Comparison of ENCODE assay signal across 12 cellular contexts in genomic region chr5:177469061-177469628, GRCh38. TPM values are rescaled to one million over a fixed set of nuclear protein-coding genes. Genes with fewer than 3 reads are reported as not detected.
DNase-seq lines count a peak whose midpoint lies in the region; TF ChIP-seq lines count a peak whose summit lies in the region.
"Had no signal": no experiment of that assay in that cellular context is flagged by ENCODE, and none has a peak within 500 bp of the region (broad histone marks: within the 10 kb centered on the region; RNA-seq: fewer than 3 reads in every experiment).

No MANE protein-coding gene starts in this region.

- POLR2A ChIA-PET in MCF 10A (lab: Yijun Ruan, JAX) (interaction anchor here (1.0 kb wide), 1 partner anchor 21 kb away, joined by 3 read pairs; no protein-coding TSS in a partner anchor), PC-9 (lab: Charles Lee; ENCODE audit: unreplicated experiment) (interaction anchor here (0.6 kb wide), 1 partner anchor 354 kb away, joined by 10 read pairs; no protein-coding TSS in a partner anchor)

- 90% methylated on average over 9 of the region's 16 CpGs for WGBS in mammary epithelial cell (ENCODE audit: low coverage, missing lambda C conversion rate)
- WGBS in mesenchymal stem cell = 82% methylated on average over 12 of the region's 16 CpGs

- H3K27me3 Mint-ChIP-seq in MCF 10A (ENCODE audit: insufficient read depth, unreplicated experiment) = no peaks in the 10 kb centered on the region

- no peak overlapping the region for H2BK120ac ChIP-seq in mesenchymal stem cell (ENCODE audit: low read depth, low read length)

- H2BK12ac ChIP-seq in mesenchymal stem cell (ENCODE audit: low read length in 2 of 2) = peak overlapping the region in 1 of 2 experiments; percentile 28

- H3K4me1 ChIP-seq in mammary epithelial cell (ENCODE audit: insufficient read depth, low read length) (peaks cover 38% of the 10 kb centered on the region), mesenchymal stem cell (ENCODE audit: control insufficient read depth, insufficient read depth, low read depth, low read length) (peaks cover 47% of the 10 kb centered on the region), PC-9 (replicated peaks; ENCODE audit: insufficient read depth) (peaks cover 22% of the 10 kb centered on the region)

- peaks cover 19% of the 10 kb centered on the region for H3F3A ChIP-seq in PC-9 (ENCODE audit: insufficient read depth, low read depth)

- no peaks in the 10 kb centered on the region for H3K9me3 ChIP-seq in mammary epithelial cell (replicated peaks; ENCODE audit: insufficient read depth, low read length)
- H3K9me3 ChIP-seq in mesenchymal stem cell (ENCODE audit: control insufficient read depth, low read length) = no peaks in the 10 kb centered on the region
- no peaks in the 10 kb centered on the region for H3K9me3 ChIP-seq in PC-9 (ENCODE audit: insufficient read depth, low read depth)
- H3K9me3 ChIP-seq: transverse colon had no signal

- H3K9me2 ChIP-seq in PC-9 (ENCODE audit: insufficient read depth) = no peaks in the 10 kb centered on the region

- H3K4me2 ChIP-seq in mammary epithelial cell (ENCODE audit: insufficient read depth, low read depth, low read length) (no peak overlapping the region), mesenchymal stem cell (ENCODE audit: low read length, poor library complexity, severe bottlenecking) (peak overlapping the region; percentile 23), PC-9 (no peak overlapping the region)

- H3K79me1 ChIP-seq in mesenchymal stem cell (replicated peaks; ENCODE audit: low read length, poor library complexity, severe bottlenecking) = peaks cover 8% of the 10 kb centered on the region

- intact Hi-C loops in MCF 10A (cut with micrococcal nuclease) = no loop called here
- intact Hi-C loops in mammary epithelial cell (cut with micrococcal nuclease) = no loop called here
- intact Hi-C loops in PC-9 (cut with micrococcal nuclease; ENCODE audit: unreplicated experiment) = loop anchor here (2.0 kb wide), 1 partner anchor 28 kb away; the partner anchor contains the start of gene PDLIM7

- no peak overlapping the region for H4K8ac ChIP-seq in mesenchymal stem cell (ENCODE audit: low read length)

- H3K27ac Mint-ChIP-seq in MCF 10A (ENCODE audit: low read depth, unreplicated experiment) = peak overlapping the region; percentile 67
- H3K27ac Mint-ChIP-seq: activated T-cell treated with anti-CD3 and anti-CD28 coated beads, Interleukin-2, amount 50 U/mL, for 72 hours; B cell had no signal

- H3K4me3 ChIP-seq in mammary epithelial cell (replicated peaks in 1 of 3; ENCODE audit: insufficient read depth in 1 of 3, low read depth in 2 of 3, low read length in 3 of 3) = no peak overlapping the region
- no peak overlapping the region for H3K4me3 ChIP-seq in mesenchymal stem cell (ENCODE audit: insufficient read depth in 1 of 2, low read depth in 1 of 2, low read length in 2 of 2)
- no peak overlapping the region for H3K4me3 ChIP-seq in PC-9
- H3K4me3 ChIP-seq: transverse colon had no signal

- H3K4ac ChIP-seq in mesenchymal stem cell (ENCODE audit: low read depth in 1 of 2, low read length in 2 of 2) = no peak overlapping the region

- no peak overlapping the region for H2BK5ac ChIP-seq in mesenchymal stem cell (ENCODE audit: low read depth, low read length, poor library complexity, severe bottlenecking)

- H4K20me1 ChIP-seq in mammary epithelial cell (ENCODE audit: insufficient read depth, low read length) (no peaks in the 10 kb centered on the region), PC-9 (ENCODE audit: insufficient read depth) (peaks cover 24% of the 10 kb centered on the region)

- H3K27ac ChIP-seq in mammary epithelial cell (ENCODE audit: insufficient read depth, low read depth, low read length) (no peak overlapping the region), mesenchymal stem cell (ENCODE audit: low read length, poor library complexity, severe bottlenecking) (peak overlapping the region; percentile 68), PC-9 (no peak overlapping the region)

- peaks cover 34% of the 10 kb centered on the region for H3K4me1 Mint-ChIP-seq in MCF 10A (ENCODE audit: insufficient read depth, unreplicated experiment)

- H2BK15ac ChIP-seq in mesenchymal stem cell (ENCODE audit: low read depth, poor library complexity, severe bottlenecking) = no peak overlapping the region

- H3K36me3 ChIP-seq in mammary epithelial cell (ENCODE audit: insufficient read depth, low read length) (peaks cover 2% of the 10 kb centered on the region), mesenchymal stem cell (ENCODE audit: control insufficient read depth in 1 of 2, insufficient read depth in 2 of 2, low read depth in 1 of 2, low read length in 2 of 2) (peaks cover 43 to 71% of the 10 kb centered on the region in 2 experiments), PC-9 (ENCODE audit: low read depth) (peaks cover 4% of the 10 kb centered on the region; the same call in 1 of the 2 replicates)
- H3K36me3 ChIP-seq: transverse colon had no signal

- dilution Hi-C loops in mammary epithelial cell (cut with HindIII; ENCODE audit: low sequenced_read_pairs) = loop anchor here (5.0 kb wide), 1 partner anchor 43 kb away; no protein-coding TSS in a partner anchor

- TF ChIP-seq CTCF in MCF 10A (IDR thresholded peaks at IDR 0.05; ENCODE audit: unreplicated experiment) (no peak), mammary epithelial cell (conservative IDR thresholded peaks at IDR 0.05 in 1 of 2, IDR thresholded peaks at IDR 0.05 in 1 of 2; ENCODE audit: extremely low read depth in 1 of 2, insufficient read depth in 1 of 2, low read depth in 1 of 2, low read length in 2 of 2) (no peak), PC-9 (conservative IDR thresholded peaks at IDR 0.05) (no peak)

- no peaks in the 10 kb centered on the region for H3K9me3 Mint-ChIP-seq in MCF 10A (ENCODE audit: unreplicated experiment)
- H3K9me3 Mint-ChIP-seq: T-helper 2 cell treated with Interferon-gamma antibody and Interleukin-4, amounts not matched to agents 5 μg/mL and 100 μg/mL, for 36 hours had no signal

- H3K27me3 ChIP-seq in mammary epithelial cell (ENCODE audit: insufficient read depth, low read length) = no peaks in the 10 kb centered on the region
- H3K27me3 ChIP-seq in mesenchymal stem cell (ENCODE audit: control insufficient read depth in 1 of 2, insufficient read depth in 1 of 2, low read length in 2 of 2) = no peaks in the 10 kb centered on the region
- no peaks in the 10 kb centered on the region for H3K27me3 ChIP-seq in PC-9 (ENCODE audit: insufficient read depth, low read depth)

- H4K91ac ChIP-seq in mesenchymal stem cell (ENCODE audit: low read length) = no peak overlapping the region

- peak overlapping the region in 1 of 2 experiments; percentile 36 for H3K14ac ChIP-seq in mesenchymal stem cell (ENCODE audit: low read length in 2 of 2)

- no peak overlapping the region for H3K18ac ChIP-seq in mesenchymal stem cell (ENCODE audit: low read depth in 1 of 2, low read length in 2 of 2)

- peaks cover 32% of the 10 kb centered on the region for H3K36me3 Mint-ChIP-seq in MCF 10A (ENCODE audit: insufficient read depth, unreplicated experiment)

- no peak overlapping the region for H3K4me3 Mint-ChIP-seq in MCF 10A (ENCODE audit: unreplicated experiment)
- H3K4me3 Mint-ChIP-seq: B cell; T-helper 2 cell treated with Interferon-gamma antibody and Interleukin-4, amounts not matched to agents 5 μg/mL and 100 μg/mL, for 36 hours had no signal

- no peak overlapping the region for H2AFZ ChIP-seq in mammary epithelial cell (ENCODE audit: low read depth, low read length)
- H2AFZ ChIP-seq in mesenchymal stem cell (ENCODE audit: low read depth, low read length) = no peak overlapping the region
- H2AFZ ChIP-seq in PC-9 = no peak overlapping the region

- DNase-seq in MCF 10A (ENCODE audit: unreplicated experiment) (no peak), mammary epithelial cell (no peak), cerebellum (ENCODE audit: low spot score) (peak; percentile 91), mesenchymal stem cell (peak; percentile 26), NCI-H1694 (lab: John Stamatoyannopoulos, UW) (no peak), SKM-1 treated with dmso at 0.1 percent for 144 hours (lab: John Stamatoyannopoulos, UW; ENCODE audit: unreplicated experiment) (no peak), PC-9 (no peak)
- DNase-seq in activated naive CD4-positive, alpha-beta T cell treated with anti-CD3 and anti-CD28 coated beads, Interleukin-2, amount 50 U/mL, for 16 hours = no peak
- DNase-seq: activated T-cell treated with anti-CD3 and anti-CD28 coated beads, Interleukin-2, amount 50 U/mL, for 72 hours; transverse colon had no signal

- CTCF ChIA-PET in MCF 10A (lab: Yijun Ruan, JAX) (interaction anchor here (0.6 to 5.9 kb wide), 6 partner anchors 14 to 100 kb away, joined by 3 to 65 read pairs (median 4); partner anchors contain the start of gene PDLIM7), mammary epithelial cell (lab: Charles Lee; ENCODE audit: low non-redundant PET) (no interaction called here), PC-9 (lab: Charles Lee) (interaction anchor here (0.6 to 1.0 kb wide), 2 partner anchors 12 to 99 kb away, joined by 3 to 9 read pairs; no protein-coding TSS in a partner anchor)

- no peak overlapping the region for H2AK5ac ChIP-seq in mesenchymal stem cell (ENCODE audit: low read length, severe bottlenecking)

- no TSS peak for BruUV-seq in MCF 10A (replicated peaks; lab: Mats Ljungman, UMichigan)
- BruUV-seq in mammary epithelial cell (replicated peaks; lab: Mats Ljungman, UMichigan) = no TSS peak
- no TSS peak for BruUV-seq in PC-9 (replicated peaks; lab: Mats Ljungman, UMichigan)

- no peak overlapping the region for H3K23ac ChIP-seq in mesenchymal stem cell (ENCODE audit: low read length in 2 of 2)

- in situ Hi-C loops in mammary epithelial cell (cut with MboI; ENCODE audit: low sequenced_read_pairs in 2 of 2) = no loop called here

- H3K9ac ChIP-seq in mammary epithelial cell (ENCODE audit: insufficient read depth, low read length) (no peak overlapping the region), mesenchymal stem cell (ENCODE audit: low read length) (peak overlapping the region; percentile 92)

- H3K79me2 ChIP-seq in mammary epithelial cell (ENCODE audit: insufficient read depth, low read length) = peaks cover 19% of the 10 kb centered on the region
- H3K79me2 ChIP-seq in PC-9 (ENCODE audit: low read depth) = peaks cover 21% of the 10 kb centered on the region; the same call in 1 of the 2 replicates

RNA-seq across cellular contexts. Expression of gene DBN1, which starts 4.3 kb away (rescaled TPM):
- total RNA-seq in MCF 10A (2022) = 149 and 165 TPM in 2 replicates
- 100 to 1,000 TPM in 1 of 2 donors, 10 to 100 TPM in 1; 80.3 to 107 TPM for total RNA-seq in mammary epithelial cell
- 35.0 TPM for polyA plus RNA-seq in mammary epithelial cell
- polyA minus RNA-seq in mammary epithelial cell = 42.0 TPM
- total RNA-seq in cerebellum = 139 TPM
- polyA plus RNA-seq in mesenchymal stem cell (2013, experiment 1 of 2) = 149 TPM
- 150 TPM for polyA plus RNA-seq in mesenchymal stem cell (2013, experiment 2 of 2)
- 144 and 181 TPM in 2 replicates for total RNA-seq in PC-9 (2021)

RNA-seq across cellular contexts. Expression of gene PRR7, which starts 22.5 kb away (rescaled TPM):
- total RNA-seq in MCF 10A (2022) (15.0 and 23.2 TPM in 2 replicates), mammary epithelial cell (10 to 100 TPM; 13.9 to 23.3 TPM), cerebellum (5.9 TPM), PC-9 (2021) (22.2 and 31.7 TPM in 2 replicates)
- polyA plus RNA-seq in mammary epithelial cell = 14.2 TPM
- 1.2 TPM for polyA minus RNA-seq in mammary epithelial cell
- 8.6 TPM for polyA plus RNA-seq in mesenchymal stem cell (2013, experiment 1 of 2)
- 7.8 TPM for polyA plus RNA-seq in mesenchymal stem cell (2013, experiment 2 of 2)

RNA-seq across cellular contexts. Expression of gene PDLIM7, which starts 28.3 kb away (rescaled TPM):
- 164 and 257 TPM in 2 replicates for total RNA-seq in MCF 10A (2022)
- total RNA-seq in mammary epithelial cell = 100 to 1,000 TPM; 235 to 259 TPM
- 103 TPM for polyA plus RNA-seq in mammary epithelial cell
- 95.3 TPM for polyA minus RNA-seq in mammary epithelial cell
- 10.4 TPM for total RNA-seq in cerebellum
- polyA plus RNA-seq in mesenchymal stem cell (2013, experiment 1 of 2) = 221 TPM
- polyA plus RNA-seq in mesenchymal stem cell (2013, experiment 2 of 2) = 213 TPM
- total RNA-seq in PC-9 (2021) = 167 and 202 TPM in 2 replicates

RNA-seq across cellular contexts. Expression of gene DOK3, which starts 40.5 kb away (rescaled TPM):
- 5.4 and 6.0 TPM in 2 replicates for total RNA-seq in MCF 10A (2022)
- total RNA-seq in mammary epithelial cell = 1 to 10 TPM; 4.3 to 4.7 TPM
- 1.7 TPM for polyA plus RNA-seq in mammary epithelial cell
- 2.4 TPM for polyA minus RNA-seq in mammary epithelial cell
- 6.4 TPM for total RNA-seq in cerebellum
- polyA plus RNA-seq in mesenchymal stem cell (2013, experiment 1 of 2) = 1.3 TPM
- polyA plus RNA-seq in mesenchymal stem cell (2013, experiment 2 of 2) = 1.4 TPM
- total RNA-seq in PC-9 (2021) = 12.2 and 12.3 TPM in 2 replicates

RNA-seq across cellular contexts. Expression of gene GRK6, which starts 42.7 kb away (rescaled TPM):
- total RNA-seq in MCF 10A (2022) (45.2 and 52.0 TPM in 2 replicates), mammary epithelial cell (10 to 100 TPM; 25.8 to 39.1 TPM), cerebellum (16.2 TPM), PC-9 (2021) (82.3 and 124 TPM in 2 replicates)
- 28.7 TPM for polyA plus RNA-seq in mammary epithelial cell
- 11.4 TPM for polyA minus RNA-seq in mammary epithelial cell
- 12.5 TPM for polyA plus RNA-seq in mesenchymal stem cell (2013, experiment 1 of 2)
- polyA plus RNA-seq in mesenchymal stem cell (2013, experiment 2 of 2) = 13.0 TPM

Comparison
In these comparisons a context has a peak if more than half of its experiments do, and no peak if none do; other contexts are left out.
1. DNase-seq: peak in cerebellum (single experiment) and mesenchymal stem cell (single experiment); none in MCF 10A (single experiment), mammary epithelial cell (single experiment), NCI-H1694 (single experiment), SKM-1 treated with dmso at 0.1 percent for 144 hours (single experiment), activated naive CD4-positive, alpha-beta T cell treated with anti-CD3 and anti-CD28 coated beads, Interleukin-2, amount 50 U/mL, for 16 hours (single experiment) and PC-9 (0 of 2).
2. RNA of gene PDLIM7, which starts 28.3 kb away (total RNA-seq): 235 to 259 TPM in mammary epithelial cell, 164 to 257 TPM in MCF 10A and 167 to 202 TPM in PC-9; 10.4 TPM in cerebellum (single experiment); every median in the first group is over 10 times any median in the second.